ENCODE assay signal across 9 cellular contexts in the genomic region with DNA sequence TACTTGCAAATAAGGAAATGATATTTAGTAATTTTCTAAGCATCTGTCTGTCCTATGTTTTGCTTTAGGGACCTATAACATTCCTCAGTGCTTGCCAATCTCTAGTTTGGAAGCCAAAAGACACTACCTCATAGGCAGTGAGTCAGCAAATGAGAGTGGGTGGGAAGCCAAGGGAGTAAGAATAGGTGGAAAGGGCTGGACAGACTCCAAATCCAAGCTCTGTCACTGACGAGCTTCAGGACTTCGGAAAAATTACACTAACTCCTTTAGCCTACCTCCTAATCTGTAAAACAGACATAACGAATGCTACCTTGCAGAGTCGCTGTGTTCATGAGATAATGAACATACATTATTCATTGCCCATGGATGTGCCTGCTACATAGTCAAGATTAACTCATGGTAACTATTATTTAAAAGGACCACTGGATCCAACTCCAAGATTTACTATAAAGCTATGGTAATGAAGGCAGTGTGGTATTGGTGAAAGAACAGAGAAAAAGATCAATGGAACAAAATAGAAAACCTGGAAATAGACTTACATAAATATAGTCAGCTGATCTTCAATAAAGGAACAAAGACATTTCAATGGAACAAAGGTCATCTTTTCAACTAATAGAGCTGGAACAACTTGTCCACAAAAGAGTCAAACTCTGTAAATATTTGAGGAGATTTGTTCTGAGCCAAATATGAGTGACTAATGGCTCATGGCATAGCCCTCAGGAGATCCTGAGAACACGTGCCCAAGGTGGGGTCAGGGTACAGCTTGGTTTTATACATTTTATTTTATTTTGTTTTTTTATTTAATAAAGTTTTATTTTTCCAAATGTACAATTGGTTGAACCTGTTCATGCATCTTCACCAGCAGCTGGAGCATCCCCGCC.
DNase-seq lines count a peak whose midpoint lies in the region; ATAC-seq, FAIRE-seq and TF ChIP-seq lines count a peak whose summit lies in the region.
"Had no signal": no experiment of that assay in that cellular context is flagged by ENCODE, and none has a peak within 500 bp of the region (broad histone marks: within the 10 kb centered on the region; RNA-seq: fewer than 3 reads in every experiment).

No MANE protein-coding gene starts in this region.

- no peaks in the 10 kb centered on the region for H3K9me3 Mint-ChIP-seq in MCF 10A (ENCODE audit: unreplicated experiment)

- TF ChIP-seq POLR2A in right lobe of liver (IDR thresholded peaks at IDR 0.05): no peak

- ATAC-seq in right lobe of liver (peak; percentile 83 to 90 (median 86)), HG02938 (IDR thresholded peaks at IDR 0.05; ENCODE audit: unreplicated experiment) (no peak)

- TF ChIP-seq CTCF in MCF 10A (IDR thresholded peaks at IDR 0.05; ENCODE audit: unreplicated experiment) (no peak), right lobe of liver (IDR thresholded peaks at IDR 0.05) (no peak)

- intact Hi-C loops in MCF 10A (cut with micrococcal nuclease): loop anchor here (1.0 kb wide), 1 partner anchor 64 kb away; a partner anchor contains a TSS
- intact Hi-C loops in right lobe of liver (cut with DNase I): no loop called here

- 32% methylated on average over 6 of the region's 6 CpGs for WGBS in right lobe of liver (ENCODE audit: insufficient coverage, low coverage, low lambda C conversion rate, missing lambda C conversion rate)

- no peaks in the 10 kb centered on the region for H3K9me3 ChIP-seq in right lobe of liver

- DNase-seq in NCI-H1105 treated with DMSO at 0.1 percent for 48 hours (lab: John Stamatoyannopoulos, UW): peak; percentile 9
- DNase-seq in NCI-H1105 (lab: John Stamatoyannopoulos, UW): no peak
- DNase-seq in MCF 10A (ENCODE audit: unreplicated experiment): peak; percentile 99
- peak in 2 of 3 donors; percentile 37 to 77 for DNase-seq in right lobe of liver
- DNase-seq in urothelium cell line (ENCODE audit: low spot score): peak; percentile 85
- DNase-seq in cerebellum (ENCODE audit: low spot score): no peak
- DNase-seq in ecto neural progenitor cell (ENCODE audit: low spot score): no peak

- H3K27me3 ChIP-seq in right lobe of liver: no peaks in the 10 kb centered on the region

- peaks cover 6% of the 10 kb centered on the region for H3K36me3 Mint-ChIP-seq in MCF 10A (ENCODE audit: insufficient read depth, unreplicated experiment)

- peak overlapping the region; percentile 41 for H3K4me3 Mint-ChIP-seq in MCF 10A (ENCODE audit: unreplicated experiment)
- H3K4me3 Mint-ChIP-seq: B cell had no signal

- peak overlapping the region; percentile 75 to 94 (median 88) for H3K27ac ChIP-seq in right lobe of liver

- no peaks in the 10 kb centered on the region for H3K36me3 ChIP-seq in right lobe of liver

- no peak overlapping the region for H3K4me3 ChIP-seq in right lobe of liver

- POLR2A ChIA-PET in MCF 10A (lab: Yijun Ruan, JAX): interaction anchor here (0.7 to 3.1 kb wide), 34 partner anchors 9 to 321 kb away, joined by 3 to 34 read pairs (median 4); a partner anchor contains a TSS

- H3K4me1 ChIP-seq in right lobe of liver: peaks cover 0 to 43% (median 18%) of the 10 kb centered on the region in 4 donors

- no peak for FAIRE-seq in urothelium cell line (lab: Jason Lieb, UNC)

- no peaks in the 10 kb centered on the region for H3K27me3 Mint-ChIP-seq in MCF 10A (ENCODE audit: insufficient read depth, unreplicated experiment)

- peaks cover 48% of the 10 kb centered on the region for H3K4me1 Mint-ChIP-seq in MCF 10A (ENCODE audit: insufficient read depth, unreplicated experiment)
- H3K4me1 Mint-ChIP-seq: B cell had no signal

- peak overlapping the region; percentile 93 for H3K27ac Mint-ChIP-seq in MCF 10A (ENCODE audit: low read depth, unreplicated experiment)
- H3K27ac Mint-ChIP-seq: B cell had no signal

- CTCF ChIA-PET in MCF 10A (lab: Yijun Ruan, JAX): interaction anchor here (0.7 to 3.1 kb wide), 11 partner anchors 20 to 509 kb away, joined by 3 to 21 read pairs (median 4); a partner anchor contains a TSS

- TSS peak; percentile 71 for BruUV-seq in MCF 10A (replicated peaks; lab: Mats Ljungman, UMichigan)

Comparison
In these comparisons a context has a peak if more than half of its experiments do, and no peak if none do; other contexts are left out.
1. DNase-seq: peak in NCI-H1105 treated with DMSO at 0.1 percent for 48 hours (single experiment), MCF 10A (single experiment), right lobe of liver (2 of 3) and urothelium cell line (single experiment); none in NCI-H1105 (single experiment), cerebellum (single experiment) and ecto neural progenitor cell (single experiment).